ENCODE assay signal across 24 cellular contexts in genomic region chr1:159532922-159533321, GRCh38. TPM values are rescaled to one million over a fixed set of nuclear protein-coding genes. Genes with fewer than 3 reads are reported as not detected.
"Had no signal": no experiment of that assay in that cellular context is flagged by ENCODE, and none has a peak within 500 bp of the region (broad histone marks: within the 10 kb centered on the region; RNA-seq: fewer than 3 reads in every experiment).

No MANE protein-coding gene starts in this region.

- H3K4me3 ChIP-seq: gastrocnemius medialis, heart left ventricle, mucosa of descending colon, skin epidermis, tibial artery had no signal

- DNase-seq: activated B cell treated with CpG ODN at 0.5 μM for 24 hours; activated CD4-positive, alpha-beta T cell treated with anti-CD3 and anti-CD28 coated beads for 48 hours; activated CD8-positive, alpha-beta T cell treated with anti-CD3 and anti-CD28 coated beads, Interleukin-2, amount 10 ng/mL, durations not matched to agents 7 days and 5 days; activated naive CD4-positive, alpha-beta T cell treated with Interleukin-2 at 50 U/mL for 16 hours; activated T-cell treated with anti-CD3 and anti-CD28 coated beads, Interleukin-2, amount 50 U/mL, for 24 hours; anterior cingulate cortex; effector memory CD4-positive, alpha-beta T cell; gastrocnemius medialis; heart left ventricle; kidney glomerular epithelial cell; left ventricle myocardium superior; mesenchymal stem cell; mucosa of descending colon; naive B cell; right cardiac atrium; stimulated activated naive CD8-positive, alpha-beta T cell treated with anti-CD3 and anti-CD28 coated beads, Interleukin-15, Interleukin-2, amounts not matched to agents 100 U/mL and 50 U/mL, for 24 hours; substantia nigra; tibial artery had no signal

RNA-seq across cellular contexts. Expression of gene OR10J5, which starts 2.9 kb away (rescaled TPM):
- total RNA-seq: activated B cell treated with CpG ODN at 0.5 μM for 24 hours; activated CD8-positive, alpha-beta T cell treated with anti-CD3 and anti-CD28 coated beads, Interleukin-2, amount 10 ng/mL, durations not matched to agents 7 days and 5 days; activated T-helper 2 cell treated with anti-CD3 and anti-CD28 coated beads, Interferon-gamma antibody, Interleukin-2, Interleukin-4, amounts not matched to agents 10 μg/mL and 5 μg/mL and 100 μg/mL, durations not matched to agents 14 hours and 24 hours and 36 hours; fibroblast of lung; gastrocnemius medialis; heart left ventricle; left ventricle myocardium superior; mucosa of descending colon; neural crest cell; osteoblast; progenitor cell of endocrine pancreas; right cardiac atrium had no signal
- polyA plus RNA-seq: fibroblast of lung, heart left ventricle, right cardiac atrium had no signal

RNA-seq across cellular contexts. Expression of gene APCS, which starts 54.7 kb away (rescaled TPM):
- total RNA-seq: activated B cell treated with CpG ODN at 0.5 μM for 24 hours; activated CD8-positive, alpha-beta T cell treated with anti-CD3 and anti-CD28 coated beads, Interleukin-2, amount 10 ng/mL, durations not matched to agents 7 days and 5 days; activated T-helper 2 cell treated with anti-CD3 and anti-CD28 coated beads, Interferon-gamma antibody, Interleukin-2, Interleukin-4, amounts not matched to agents 10 μg/mL and 5 μg/mL and 100 μg/mL, durations not matched to agents 14 hours and 24 hours and 36 hours; fibroblast of lung; heart left ventricle; left ventricle myocardium superior; mucosa of descending colon; neural crest cell; osteoblast; progenitor cell of endocrine pancreas had no signal
- polyA plus RNA-seq: fibroblast of lung, right cardiac atrium had no signal
